10 cellular contexts compared by ENCODE assay signal in the genomic region with DNA sequence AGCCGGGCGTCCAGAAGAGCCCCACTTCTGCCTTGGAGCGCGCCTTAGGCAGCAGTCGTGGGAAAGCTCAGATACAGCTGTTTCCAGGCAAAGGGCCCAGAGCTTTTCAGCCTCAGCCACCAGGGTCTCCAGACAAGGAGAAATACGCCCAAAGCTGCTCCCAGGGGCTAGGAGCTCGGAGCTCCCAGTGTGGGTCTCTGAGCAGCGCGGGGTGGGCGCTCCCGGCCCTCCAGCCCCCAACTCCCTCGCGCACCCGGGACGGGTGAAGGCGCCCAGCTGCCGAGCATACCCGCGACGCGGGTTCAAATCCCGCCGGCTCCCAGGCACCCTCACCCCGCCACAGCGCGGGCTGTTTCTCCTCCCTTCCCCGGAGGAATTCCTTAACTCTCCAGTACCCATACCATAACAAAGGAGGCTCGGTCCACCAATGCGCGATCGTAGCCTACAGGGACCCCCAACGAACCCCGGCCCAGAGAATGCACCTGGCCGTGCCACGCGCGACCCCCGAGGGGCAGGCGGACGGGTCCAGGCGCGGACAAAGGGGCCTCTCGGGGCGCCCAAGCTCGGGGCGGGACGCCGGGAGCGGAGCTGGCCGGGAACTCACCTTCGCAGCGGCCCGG. TPM values are rescaled to one million over a fixed set of nuclear protein-coding genes. Genes with fewer than 3 reads are reported as not detected.
DNase-seq lines count a peak whose midpoint lies in the region; ATAC-seq and TF ChIP-seq lines count a peak whose summit lies in the region.
"Had no signal": no experiment of that assay in that cellular context is flagged by ENCODE, and none has a peak within 500 bp of the region (broad histone marks: within the 10 kb centered on the region; RNA-seq: fewer than 3 reads in every experiment).

No MANE protein-coding gene starts in this region.

- peaks cover 14 to 75% (median 63%) of the 10 kb centered on the region in 12 donors for H3K4me1 ChIP-seq in heart left ventricle
- H3K4me1 ChIP-seq in ovary (ENCODE audit: insufficient read depth): peaks cover 27% of the 10 kb centered on the region

- ATAC-seq in WTC11 (peak; percentile 21), heart left ventricle (peak in 2 of 4 donors; percentile 1 to 15), HG03039 (IDR thresholded peaks at IDR 0.05; ENCODE audit: unreplicated experiment) (no peak)
- no peak for ATAC-seq in CD4-positive, alpha-beta T cell (ENCODE audit: poor library complexity)

- CTCF ChIA-PET in BJ (lab: Yijun Ruan, JAX): interaction anchor here (0.8 to 3.2 kb wide), 10 partner anchors 9 to 138 kb away, joined by 3 to 11 read pairs (median 3); no protein-coding TSS in a partner anchor
- CTCF ChIA-PET in WTC11 (lab: Charles Lee): interaction anchor here (0.6 to 3.8 kb wide), 15 partner anchors 10 to 465 kb away, joined by 3 to 29 read pairs (median 4); a partner anchor contains a TSS
- CTCF ChIA-PET in CD4-positive, alpha-beta T cell (lab: Charles Lee): no interaction called here

- H3K27ac ChIP-seq in heart left ventricle: peak overlapping the region; percentile 92 to 99 (median 97)
- H3K27ac ChIP-seq in ovary: peak overlapping the region; percentile 87 to 93
- H3K27ac ChIP-seq in CD4-positive, alpha-beta T cell (ENCODE audit: low read depth, low read length): no peak overlapping the region

- 0 to 1% (median 1%) methylated on average over 27 to 53 of the region's 53 CpGs for WGBS in heart left ventricle, 4 donors
- WGBS in ovary, 3 donors: 0 to 3% (median 0%) methylated on average over 33 to 53 of the region's 53 CpGs

- POLR2A ChIA-PET in BJ (lab: Charles Lee): interaction anchor here (0.9 kb wide), 2 partner anchors 92 to 106 kb away, joined by 3 to 6 read pairs; no protein-coding TSS in a partner anchor
- POLR2A ChIA-PET in WTC11 (lab: Charles Lee): interaction anchor here (0.6 to 2.5 kb wide), 12 partner anchors 8 to 149 kb away, joined by 3 to 11 read pairs (median 3); no protein-coding TSS in a partner anchor
- POLR2A ChIA-PET in CD4-positive, alpha-beta T cell (lab: Charles Lee): no interaction called here

- intact Hi-C loops in heart left ventricle (cut with DNase I) (loop anchor here (2.0 to 10.0 kb wide), 12 partner anchors 34 to 111 kb away; no protein-coding TSS in a partner anchor), ovary (cut with DNase I) (loop anchor here (5.0 to 10.0 kb wide), 6 partner anchors 52 to 108 kb away; no protein-coding TSS in a partner anchor)
- intact Hi-C loops in CD4-positive, alpha-beta T cell (cut with DNase I, micrococcal nuclease): no loop called here

- H3K9me3 Mint-ChIP-seq in WTC11: no peaks in the 10 kb centered on the region
- H3K9me3 Mint-ChIP-seq in CD4-positive, alpha-beta T cell: no peaks in the 10 kb centered on the region

- DNase-seq in BJ (ENCODE audit: low read depth) (no peak), WTC11 (ENCODE audit: low spot score) (peak; percentile 51), heart left ventricle (peak in 1 of 5 donors; percentile 53), ovary (peak; percentile 50 to 65 (median 58)), HuH-7.5 (ENCODE audit: low spot score) (no peak)
- no peak for DNase-seq in CD4-positive, alpha-beta T cell
- DNase-seq in activated CD4-positive, alpha-beta T cell treated with anti-CD3 and anti-CD28 coated beads for 4 hours: no peak
- DNase-seq: activated CD4-positive, alpha-beta T cell treated with anti-CD3 and anti-CD28 coated beads for 48 hours; DND-41 had no signal

- H3K4me1 Mint-ChIP-seq in WTC11: peaks cover 38% of the 10 kb centered on the region
- no peaks in the 10 kb centered on the region for H3K4me1 Mint-ChIP-seq in CD4-positive, alpha-beta T cell (ENCODE audit: low read depth)

- no peaks in the 10 kb centered on the region for H3K36me3 Mint-ChIP-seq in WTC11
- no peaks in the 10 kb centered on the region for H3K36me3 Mint-ChIP-seq in CD4-positive, alpha-beta T cell (ENCODE audit: low read depth)

- no peak for TF ChIP-seq EP300 in ovary (IDR thresholded peaks at IDR 0.05)

- peak overlapping the region; percentile 75 for H3K4me3 Mint-ChIP-seq in WTC11
- H3K4me3 Mint-ChIP-seq in CD4-positive, alpha-beta T cell: no peak overlapping the region

- TF ChIP-seq CTCF in BJ (IDR thresholded peaks at IDR 0.05; ENCODE audit: insufficient read depth, low read depth, low read length) (no peak), WTC11 (IDR thresholded peaks at IDR 0.05) (no peak), heart left ventricle (IDR thresholded peaks at IDR 0.05) (no peak), ovary (IDR thresholded peaks at IDR 0.05) (peak in 1 of 3 donors; percentile 7)
- TF ChIP-seq CTCF in CD4-positive, alpha-beta T cell (IDR thresholded peaks at IDR 0.05): no peak

- H3K27me3 Mint-ChIP-seq in WTC11 (ENCODE audit: low read depth): peaks cover 35% of the 10 kb centered on the region
- peaks cover 84% of the 10 kb centered on the region for H3K27me3 Mint-ChIP-seq in CD4-positive, alpha-beta T cell

- no peak overlapping the region for H3K27ac Mint-ChIP-seq in WTC11
- H3K27ac Mint-ChIP-seq in CD4-positive, alpha-beta T cell: no peak overlapping the region

- TF ChIP-seq POLR2A in heart left ventricle (IDR thresholded peaks at IDR 0.05): no peak
- no peak for TF ChIP-seq POLR2A in ovary (IDR thresholded peaks at IDR 0.05)

- H3K36me3 ChIP-seq in BJ (ENCODE audit: control insufficient read depth, insufficient read depth, low read length) (peaks cover 2% of the 10 kb centered on the region; the same call in 1 of the 2 replicates), heart left ventricle (peaks cover 0 to 12% (median 0%) of the 10 kb centered on the region in 9 donors), ovary (no peaks in the 10 kb centered on the region)

- H3K4me3 ChIP-seq in BJ (ENCODE audit: low read depth, low read length): peak overlapping the region; percentile 76
- peak overlapping the region; percentile 67 to 99 (median 87) for H3K4me3 ChIP-seq in heart left ventricle
- peak overlapping the region; percentile 85 for H3K4me3 ChIP-seq in ovary

- H3K27me3 ChIP-seq in BJ (ENCODE audit: control insufficient read depth, insufficient read depth, low read length) (no peaks in the 10 kb centered on the region), heart left ventricle (peaks cover 0 to 41% (median 0%) of the 10 kb centered on the region in 9 donors), ovary (no peaks in the 10 kb centered on the region)
- H3K27me3 ChIP-seq in CD4-positive, alpha-beta T cell (ENCODE audit: control insufficient read depth, insufficient read depth, low read length): peaks cover 64% of the 10 kb centered on the region

- H3K9me3 ChIP-seq in heart left ventricle (no peaks in the 10 kb centered on the region), ovary (no peaks in the 10 kb centered on the region)
- H3K9me3 ChIP-seq in CD4-positive, alpha-beta T cell (ENCODE audit: control insufficient read depth, low read length): no peaks in the 10 kb centered on the region

TF ChIP-seq in WTC11, 78 proteins besides CTCF, POLR2A, EP300 and RAD21:
- TF ChIP-seq ZNF317 (CRISPR knock-in tag; IDR thresholded peaks at IDR 0.05; ENCODE audit: borderline replicate concordance, low read depth): no peak
- TF ChIP-seq, protein P1, sequence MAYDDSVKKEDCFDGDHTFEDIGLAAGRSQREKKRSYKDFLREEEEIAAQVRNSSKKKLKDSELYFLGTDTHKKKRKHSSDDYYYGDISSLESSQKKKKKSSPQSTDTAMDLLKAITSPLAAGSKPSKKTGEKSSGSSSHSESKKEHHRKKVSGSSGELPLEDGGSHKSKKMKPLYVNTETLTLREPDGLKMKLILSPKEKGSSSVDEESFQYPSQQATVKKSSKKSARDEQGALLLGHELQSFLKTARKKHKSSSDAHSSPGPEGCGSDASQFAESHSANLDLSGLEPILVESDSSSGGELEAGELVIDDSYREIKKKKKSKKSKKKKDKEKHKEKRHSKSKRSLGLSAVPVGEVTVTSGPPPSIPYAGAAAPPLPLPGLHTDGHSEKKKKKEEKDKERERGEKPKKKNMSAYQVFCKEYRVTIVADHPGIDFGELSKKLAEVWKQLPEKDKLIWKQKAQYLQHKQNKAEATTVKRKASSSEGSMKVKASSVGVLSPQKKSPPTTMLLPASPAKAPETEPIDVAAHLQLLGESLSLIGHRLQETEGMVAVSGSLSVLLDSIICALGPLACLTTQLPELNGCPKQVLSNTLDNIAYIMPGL (CRISPR knock-in tag; IDR thresholded peaks at IDR 0.05): no peak
- TF ChIP-seq, protein P2, sequence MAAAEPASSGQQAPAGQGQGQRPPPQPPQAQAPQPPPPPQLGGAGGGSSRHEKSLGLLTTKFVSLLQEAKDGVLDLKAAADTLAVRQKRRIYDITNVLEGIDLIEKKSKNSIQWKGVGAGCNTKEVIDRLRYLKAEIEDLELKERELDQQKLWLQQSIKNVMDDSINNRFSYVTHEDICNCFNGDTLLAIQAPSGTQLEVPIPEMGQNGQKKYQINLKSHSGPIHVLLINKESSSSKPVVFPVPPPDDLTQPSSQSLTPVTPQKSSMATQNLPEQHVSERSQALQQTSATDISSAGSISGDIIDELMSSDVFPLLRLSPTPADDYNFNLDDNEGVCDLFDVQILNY (CRISPR knock-in tag; IDR thresholded peaks at IDR 0.05): no peak

RNA-seq across cellular contexts. Expression of a gene that starts 0.5 kb away (rescaled TPM):
- polyA plus RNA-seq in BJ (2011; rRNA removed) (345 and 375 TPM in 2 replicates), heart left ventricle (100 to 1,000 TPM in 1 of 2 donors, 10 to 100 TPM in 1; 52.6 to 194 TPM), ovary (100 to 1,000 TPM in 1 of 2 donors, 10 to 100 TPM in 1; 87.5 to 421 TPM)
- 346 and 360 TPM in 2 replicates for polyA minus RNA-seq in BJ (2011; rRNA and poly(A)+ RNA removed)
- total RNA-seq in WTC11 (2021) (75.0 to 89.6 TPM (median 82.3 TPM) in 3 replicates), heart left ventricle (100 to 1,000 TPM in 8 of 9 donors, 10 to 100 TPM in 1; 91.9 to 428 (median 184) TPM), ovary (100 to 1,000 TPM in 3 of 7 donors, 10 to 100 TPM in 4; 42.3 to 106 (median 73.2) TPM)
- under 1 TPM; 0.08 to 0.16 TPM for total RNA-seq in CD4-positive, alpha-beta T cell

RNA-seq across cellular contexts. Expression of a gene that starts 0.6 kb away (rescaled TPM):
- polyA plus RNA-seq in BJ (2011; rRNA removed) (410 and 886 TPM in 2 replicates), heart left ventricle (100 to 1,000 TPM in 1 of 2 donors, 10 to 100 TPM in 1; 92.4 to 220 TPM), ovary (100 to 1,000 TPM; 136 to 164 TPM)
- polyA minus RNA-seq in BJ (2011; rRNA and poly(A)+ RNA removed): 205 and 240 TPM in 2 replicates
- total RNA-seq in WTC11 (2021) (102 to 109 TPM (median 106 TPM) in 3 replicates), heart left ventricle (100 to 1,000 TPM in 8 of 9 donors, 10 to 100 TPM in 1; 94.0 to 377 (median 166) TPM), ovary (100 to 1,000 TPM in 5 of 7 donors, 10 to 100 TPM in 2; 59.5 to 171 (median 120) TPM)
- not detected for total RNA-seq in CD4-positive, alpha-beta T cell

Comparison
In these comparisons a context has a peak if more than half of its experiments do, and no peak if none do; other contexts are left out.
1. DNase-seq: peak in WTC11 (single experiment) and ovary (5 of 5); none in BJ (single experiment), HuH-7.5 (single experiment), CD4-positive, alpha-beta T cell (0 of 10) and activated CD4-positive, alpha-beta T cell treated with anti-CD3 and anti-CD28 coated beads for 4 hours (0 of 2).
2. RNA of a gene that starts 0.5 kb away (total RNA-seq): 91.9 to 428 TPM in heart left ventricle, 75.0 to 89.6 TPM in WTC11 and 42.3 to 106 TPM in ovary; 0.08 to 0.16 TPM in CD4-positive, alpha-beta T cell; every median in the first group is over 10 times any median in the second.
3. RNA of a gene that starts 0.6 kb away (total RNA-seq): 94.0 to 377 TPM in heart left ventricle, 59.5 to 171 TPM in ovary and 102 to 109 TPM in WTC11; not detected in CD4-positive, alpha-beta T cell; every median in the first group is over 10 times any median in the second.
4. intact Hi-C loops: an anchor here in heart left ventricle (2.0 to 10.0 kb wide) and ovary (5.0 to 10.0 kb wide); none called in CD4-positive, alpha-beta T cell.
5. Peak in every context shown above with its lines, with median percentiles within 50 percentile points of each other: H3K4me3 ChIP-seq.